In the genomic region with DNA sequence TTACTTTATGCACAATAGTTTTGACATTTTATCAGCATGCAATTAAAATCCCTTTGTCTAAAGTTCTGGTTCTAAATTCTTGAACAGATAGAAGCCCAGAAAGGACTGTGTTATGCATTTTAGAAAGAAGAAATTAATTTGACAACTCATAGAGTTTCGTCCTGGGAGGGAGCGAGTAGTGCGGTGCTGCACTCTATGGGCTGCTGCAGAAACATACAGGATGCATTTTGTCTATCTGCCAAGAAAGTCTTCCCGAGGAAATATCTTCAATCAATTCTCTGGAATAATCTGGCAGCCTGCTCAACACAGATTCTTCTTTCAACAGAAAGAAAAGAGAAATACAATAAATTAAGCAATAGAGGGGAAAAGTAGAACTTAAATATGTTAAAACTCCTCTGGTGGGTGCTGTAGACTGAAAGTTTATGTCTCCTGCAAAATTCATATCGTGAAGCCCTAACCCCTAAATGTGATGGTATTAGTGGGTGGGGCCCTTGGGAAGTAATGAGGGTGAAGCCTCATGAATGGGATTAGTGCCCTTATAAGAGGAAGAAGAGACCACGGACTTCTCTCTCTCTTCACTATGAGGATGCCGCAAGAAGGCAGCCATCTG, we compare ENCODE assay signal across 9 cellular contexts. TPM values are rescaled to one million over a fixed set of nuclear protein-coding genes. Genes with fewer than 3 reads are reported as not detected.
DNase-seq lines count a peak whose midpoint lies in the region; ATAC-seq and TF ChIP-seq lines count a peak whose summit lies in the region.
"Had no signal": no experiment of that assay in that cellular context is flagged by ENCODE, and none has a peak within 500 bp of the region (broad histone marks: within the 10 kb centered on the region; RNA-seq: fewer than 3 reads in every experiment).

No MANE protein-coding gene starts in this region.

- intact Hi-C loops in naive thymus-derived CD4-positive, alpha-beta T cell (cut with micrococcal nuclease), result loop anchor here in 1 of 2 donors (1.0 to 10.0 kb wide), 3 partner anchors 326 to 670 kb away; no protein-coding TSS in a partner anchor

- H3K4me3 Mint-ChIP-seq in naive thymus-derived CD4-positive, alpha-beta T cell, result no peak overlapping the region
- H3K4me3 Mint-ChIP-seq: B cell had no signal

- peaks cover 8 to 47% (median 22%) of the 10 kb centered on the region in 5 donors for H3K27me3 Mint-ChIP-seq in naive thymus-derived CD4-positive, alpha-beta T cell

- H3K4me3 ChIP-seq in naive thymus-derived CD4-positive, alpha-beta T cell (ENCODE audit: low read length), result no peak overlapping the region

- H3K27ac ChIP-seq in foreskin keratinocyte, result no peak overlapping the region
- no peak overlapping the region for H3K27ac ChIP-seq in naive thymus-derived CD4-positive, alpha-beta T cell (ENCODE audit: low read depth, low read length)

- no peak overlapping the region for H3K27ac Mint-ChIP-seq in naive thymus-derived CD4-positive, alpha-beta T cell
- H3K27ac Mint-ChIP-seq: B cell had no signal

- DNase-seq in NCI-H1436 (lab: John Stamatoyannopoulos, UW) (peak; percentile 9), NCI-H1436 treated with DMSO at 0.1 percent for 48 hours (lab: John Stamatoyannopoulos, UW) (no peak), RKO (ENCODE audit: low spot score) (peak; percentile 62), foreskin keratinocyte (no peak), renal cortical epithelial cell (ENCODE audit: low read depth) (peak; percentile 41)
- no peak for DNase-seq in naive thymus-derived CD4-positive, alpha-beta T cell

- H3K36me3 ChIP-seq in naive thymus-derived CD4-positive, alpha-beta T cell (ENCODE audit: control insufficient read depth in 2 of 3, insufficient read depth in 3 of 3, low read length in 3 of 3), result no peaks in the 10 kb centered on the region

- CTCF ChIA-PET in naive thymus-derived CD4-positive, alpha-beta T cell (lab: Charles Lee), result no interaction called here

- H3K27me3 ChIP-seq in foreskin keratinocyte, result no peaks in the 10 kb centered on the region
- H3K27me3 ChIP-seq in naive thymus-derived CD4-positive, alpha-beta T cell (ENCODE audit: control insufficient read depth in 2 of 2, insufficient read depth in 2 of 2, low read length in 2 of 2), result no peaks in the 10 kb centered on the region

- POLR2A ChIA-PET in naive thymus-derived CD4-positive, alpha-beta T cell (lab: Charles Lee), result no interaction called here

- no peaks in the 10 kb centered on the region for H3K9me3 Mint-ChIP-seq in naive thymus-derived CD4-positive, alpha-beta T cell

- no peaks in the 10 kb centered on the region for H3K9me3 ChIP-seq in naive thymus-derived CD4-positive, alpha-beta T cell (ENCODE audit: control insufficient read depth in 2 of 3, low read length in 3 of 3)

- peak; percentile 83 for TF ChIP-seq CTCF in foreskin keratinocyte (conservative IDR thresholded peaks at IDR 0.05)

- ATAC-seq in foreskin keratinocyte (peak; percentile 60), HG02840 (IDR thresholded peaks at IDR 0.05; ENCODE audit: low FRiP score, unreplicated experiment) (no peak), GM18873 (IDR thresholded peaks at IDR 0.05; ENCODE audit: low FRiP score, unreplicated experiment) (no peak)
- ATAC-seq in naive thymus-derived CD4-positive, alpha-beta T cell, result no peak

- H3K36me3 Mint-ChIP-seq in naive thymus-derived CD4-positive, alpha-beta T cell, result no peaks in the 10 kb centered on the region

- no peaks in the 10 kb centered on the region for H3K4me1 ChIP-seq in foreskin keratinocyte
- no peaks in the 10 kb centered on the region for H3K4me1 ChIP-seq in naive thymus-derived CD4-positive, alpha-beta T cell (ENCODE audit: control insufficient read depth in 2 of 2, insufficient read depth in 2 of 2, low read length in 2 of 2)

- H3K4me1 Mint-ChIP-seq in naive thymus-derived CD4-positive, alpha-beta T cell, result peaks cover 0 to 5% (median 4%) of the 10 kb centered on the region in 7 donors
- H3K4me1 Mint-ChIP-seq: B cell had no signal

RNA-seq across cellular contexts. Expression of a gene that starts 39.0 kb away (rescaled TPM):
- 27.8 and 29.1 TPM in 2 replicates for total RNA-seq in foreskin keratinocyte
- polyA plus RNA-seq in foreskin keratinocyte, result 14.9 and 18.8 TPM in 2 replicates
- total RNA-seq in renal cortical epithelial cell, result 42.2 and 51.1 TPM in 2 replicates
- 100 to 1,000 TPM in 2 of 5 experiments, 10 to 100 TPM in 3; 32.2 to 250 (median 63.2) TPM for total RNA-seq in naive thymus-derived CD4-positive, alpha-beta T cell
- polyA plus RNA-seq in naive thymus-derived CD4-positive, alpha-beta T cell, result 10 to 100 TPM; 25.2 to 36.2 TPM

Comparison
In these comparisons a context has a peak if more than half of its experiments do, and no peak if none do; other contexts are left out.
1. DNase-seq: peak in NCI-H1436 (single experiment), RKO (single experiment) and renal cortical epithelial cell (single experiment); none in NCI-H1436 treated with DMSO at 0.1 percent for 48 hours (single experiment), foreskin keratinocyte (0 of 2) and naive thymus-derived CD4-positive, alpha-beta T cell (0 of 9).